ENCODE assay signal across 22 cellular contexts in the genomic region with DNA sequence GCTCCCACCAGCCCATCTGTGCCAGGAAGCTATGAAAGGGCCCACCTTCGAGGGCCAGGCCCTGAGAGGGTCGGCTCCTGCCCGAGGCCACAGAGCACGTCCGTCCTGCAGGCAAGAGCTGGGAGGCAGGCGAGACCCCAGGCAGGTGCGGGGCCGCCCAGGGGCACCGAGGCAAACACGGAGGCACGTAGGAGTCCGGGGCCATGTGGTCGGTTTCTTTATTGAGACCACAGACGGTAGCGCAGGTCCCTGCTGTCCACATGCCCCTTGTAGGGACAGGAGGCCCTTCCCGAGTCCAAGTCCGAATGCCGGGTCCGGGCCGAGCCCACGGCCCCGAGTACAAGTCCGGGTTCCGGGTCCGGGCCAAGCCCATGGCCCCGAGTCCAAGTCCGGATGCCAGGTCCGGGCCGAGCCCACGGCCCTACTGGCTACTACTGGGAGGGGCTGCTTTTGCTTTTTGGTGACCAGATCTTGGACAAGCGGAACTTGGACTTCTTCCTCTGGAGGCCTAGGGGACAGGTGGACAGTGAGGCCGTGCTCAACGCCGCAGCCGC. TPM values are rescaled to one million over a fixed set of nuclear protein-coding genes. Genes with fewer than 3 reads are reported as not detected.
DNase-seq lines count a peak whose midpoint lies in the region; ATAC-seq, FAIRE-seq and TF ChIP-seq lines count a peak whose summit lies in the region.
"Had no signal": no experiment of that assay in that cellular context is flagged by ENCODE, and none has a peak within 500 bp of the region (broad histone marks: within the 10 kb centered on the region; RNA-seq: fewer than 3 reads in every experiment).

No MANE protein-coding gene starts in this region.

- H3K36me3 ChIP-seq in right atrium auricular region, result no peaks in the 10 kb centered on the region
- peaks cover 48% of the 10 kb centered on the region for H3K36me3 ChIP-seq in K562 (ENCODE audit: control insufficient read depth, insufficient read depth, low read length)
- H3K36me3 ChIP-seq in neuronal stem cell (replicated peaks in 1 of 2; ENCODE audit: control insufficient read depth in 2 of 2, insufficient read depth in 2 of 2, low read length in 2 of 2), result peaks cover 0 to 2% of the 10 kb centered on the region in 2 donors
- H3K36me3 ChIP-seq: BLaER1 had no signal

- WGBS in K562 (ENCODE audit: insufficient coverage, low coverage, missing lambda C conversion rate), result 89% methylated on average over 21 of the region's 35 CpGs
- no CpG with 5 or more reads among the region's 35 CpGs for WGBS in neuronal stem cell (ENCODE audit: extremely low coverage in 2 of 2, insufficient read length in 2 of 2, insufficient replicate concordance in 1 of 2), 2 donors

- H3K14ac ChIP-seq in neuronal stem cell (ENCODE audit: low read length), result peak overlapping the region; percentile 71

- H3K18ac ChIP-seq in neuronal stem cell (ENCODE audit: low read length), result peak overlapping the region; percentile 38

- no peak for ATAC-seq in left ventricle myocardium superior
- ATAC-seq in K562, result no peak
- ATAC-seq in activated CD8-positive, alpha-beta T cell treated with anti-CD3 and anti-CD28 coated beads for 36 hours, result no peak
- no peak for ATAC-seq in HG02610 (IDR thresholded peaks at IDR 0.05; ENCODE audit: unreplicated experiment)
- ATAC-seq: CD8-positive, alpha-beta T cell; HCT116 had no signal

- no peak overlapping the region for H3K4me3 ChIP-seq in right atrium auricular region
- no peak overlapping the region for H3K4me3 ChIP-seq in K562
- no peak overlapping the region for H3K4me3 ChIP-seq in neuronal stem cell (ENCODE audit: low read length in 2 of 2)
- H3K4me3 ChIP-seq: BLaER1, GM23248 had no signal

- POLR2A ChIA-PET in K562 (lab: Yijun Ruan, JAX), result no interaction called here
- POLR2A ChIA-PET in activated CD8-positive, alpha-beta T cell treated with anti-CD3 and anti-CD28 coated beads for 36 hours (lab: Charles Lee), result no interaction called here

- TF ChIP-seq CTCF in right atrium auricular region (IDR thresholded peaks at IDR 0.05) (no peak), K562 (IDR thresholded peaks at IDR 0.05 in 2 of 3, conservative IDR thresholded peaks at IDR 0.05 in 1 of 3; ENCODE audit: insufficient read depth in 2 of 3, low read depth in 1 of 3, low read length in 3 of 3) (no peak)
- TF ChIP-seq CTCF in activated CD8-positive, alpha-beta T cell treated with anti-CD3 and anti-CD28 coated beads for 36 hours (IDR thresholded peaks at IDR 0.05), result no peak

- H3K4me2 ChIP-seq in K562 (ENCODE audit: insufficient read depth, low read length), result no peak overlapping the region
- no peak overlapping the region for H3K4me2 ChIP-seq in neuronal stem cell (ENCODE audit: insufficient read depth, low read length, poor library complexity, severe bottlenecking)
- H3K4me2 ChIP-seq: BLaER1 had no signal

- BruUV-seq in K562 (replicated peaks; lab: Mats Ljungman, UMichigan), result TSS peak; percentile 38

- intact Hi-C loops in left ventricle myocardium superior (cut with micrococcal nuclease), result no loop called here
- intact Hi-C loops in K562 (cut with micrococcal nuclease), result no loop called here
- intact Hi-C loops in activated CD8-positive, alpha-beta T cell treated with anti-CD3 and anti-CD28 coated beads for 36 hours (cut with micrococcal nuclease), result no loop called here

- H2AK5ac ChIP-seq in neuronal stem cell (ENCODE audit: low read depth, low read length), result peak overlapping the region; percentile 95

- H4K91ac ChIP-seq in neuronal stem cell (ENCODE audit: low read depth, low read length, poor library complexity), result no peak overlapping the region

- no peak overlapping the region for H3K4ac ChIP-seq in neuronal stem cell (ENCODE audit: low read length)

- no peak overlapping the region for H3K4me3 Mint-ChIP-seq in activated CD8-positive, alpha-beta T cell treated with anti-CD3 and anti-CD28 coated beads for 36 hours
- H3K4me3 Mint-ChIP-seq: B cell; CD4-positive, CD25-positive, alpha-beta regulatory T cell; CD8-positive, alpha-beta T cell; H9 had no signal

- H4K20me1 ChIP-seq in K562 (replicated peaks; ENCODE audit: control insufficient read depth, insufficient read depth, low read length), result peaks cover 12% of the 10 kb centered on the region; the same call in 1 of the 2 replicates
- H4K20me1 ChIP-seq: BLaER1 had no signal

- H2BK15ac ChIP-seq in neuronal stem cell (ENCODE audit: low read length), result no peak overlapping the region

- peaks cover 3% of the 10 kb centered on the region for H3K4me1 Mint-ChIP-seq in activated CD8-positive, alpha-beta T cell treated with anti-CD3 and anti-CD28 coated beads for 36 hours (ENCODE audit: low read depth)

- DNase-seq in left ventricle myocardium superior (peak; percentile 22), right atrium auricular region (ENCODE audit: low spot score) (no peak), K562 (ENCODE audit: extremely low read depth in 1 of 4, low spot score in 3 of 4) (no peak), neuronal stem cell (ENCODE audit: low spot score) (no peak)
- no peak for DNase-seq in activated CD8-positive, alpha-beta T cell treated with anti-CD3 and anti-CD28 coated beads for 36 hours
- DNase-seq: Caco-2; CD4-positive, CD25-positive, alpha-beta regulatory T cell; CD8-positive, alpha-beta T cell; DMS153; DND-41; GM23248; H9 had no signal

- in situ Hi-C loops in K562 (cut with MboI), result loop anchor here (5.0 kb wide), 1 partner anchor 33 kb away; no protein-coding TSS in a partner anchor

- no peaks in the 10 kb centered on the region for H3K9me3 ChIP-seq in right atrium auricular region
- H3K9me3 ChIP-seq in K562 (replicated peaks; ENCODE audit: control insufficient read depth, insufficient read depth, low read depth, low read length), result no peaks in the 10 kb centered on the region
- peaks cover 0 to 2% of the 10 kb centered on the region in 2 donors for H3K9me3 ChIP-seq in neuronal stem cell (replicated peaks in 1 of 2; ENCODE audit: control insufficient read depth in 2 of 2, insufficient read depth in 1 of 2, low read depth in 1 of 2, low read length in 2 of 2)
- H3K9me3 ChIP-seq: BLaER1, Caco-2 had no signal

- no peak for TF ChIP-seq RAD21 in K562 (CRISPR knock-in tag; conservative IDR thresholded peaks at IDR 0.05 in 1 of 2, IDR thresholded peaks at IDR 0.05 in 1 of 2)

- H2AFZ ChIP-seq in K562 (ENCODE audit: low read depth, low read length), result no peak overlapping the region
- H2AFZ ChIP-seq in neuronal stem cell (ENCODE audit: low read length), result no peak overlapping the region
- H2AFZ ChIP-seq: GM23248 had no signal

- no peak overlapping the region for H3K23ac ChIP-seq in neuronal stem cell (ENCODE audit: low read depth, low read length, poor library complexity)

- CTCF ChIA-PET in K562 (lab: Yijun Ruan, JAX; ENCODE audit: low intra/inter-chr PET ratio), result no interaction called here
- CTCF ChIA-PET in activated CD8-positive, alpha-beta T cell treated with anti-CD3 and anti-CD28 coated beads for 36 hours (lab: Charles Lee), result interaction anchor here (1.1 to 2.8 kb wide), 3 partner anchors 22 to 213 kb away, joined by 3 to 7 read pairs (median 3); no protein-coding TSS in a partner anchor

- peak overlapping the region; percentile 53 for H2BK5ac ChIP-seq in neuronal stem cell (ENCODE audit: low read length)

- H3K27ac ChIP-seq in right atrium auricular region (no peak overlapping the region), K562 (ENCODE audit: extremely low read depth, low read depth, low read length) (no peak overlapping the region), neuronal stem cell (replicated peaks; ENCODE audit: low read length) (no peak overlapping the region)
- H3K27ac ChIP-seq: 22Rv1, BLaER1, C4-2B, GM23248 had no signal

- H3K27me3 ChIP-seq in right atrium auricular region (no peaks in the 10 kb centered on the region), K562 (ENCODE audit: control insufficient read depth in 2 of 2, insufficient read depth in 2 of 2, low read length in 2 of 2) (no peaks in the 10 kb centered on the region), neuronal stem cell (ENCODE audit: control insufficient read depth in 3 of 3, insufficient read depth in 3 of 3, low read depth in 1 of 3, low read length in 3 of 3) (peaks cover 0 to 27% (median 4%) of the 10 kb centered on the region in 3 experiments)
- H3K27me3 ChIP-seq: BLaER1 had no signal

- no peaks in the 10 kb centered on the region for H3K9me3 Mint-ChIP-seq in activated CD8-positive, alpha-beta T cell treated with anti-CD3 and anti-CD28 coated beads for 36 hours
- H3K9me3 Mint-ChIP-seq: CD4-positive, CD25-positive, alpha-beta regulatory T cell; CD8-positive, alpha-beta T cell; H9 had no signal

- H3K9ac ChIP-seq in K562 (ENCODE audit: insufficient read depth in 1 of 2, low read depth in 2 of 2, low read length in 2 of 2) (peak overlapping the region in 1 of 2 experiments; percentile 71; a peak in 1 of 4 replicates), neuronal stem cell (ENCODE audit: low read depth, low read length, poor library complexity) (no peak overlapping the region)
- H3K9ac ChIP-seq: BLaER1, GM23248 had no signal

- H2BK120ac ChIP-seq in neuronal stem cell (ENCODE audit: low read depth, low read length), result no peak overlapping the region

- no peak for TF ChIP-seq POLR2A in K562 (conservative IDR thresholded peaks at IDR 0.05)

- no peaks in the 10 kb centered on the region for H3K36me3 Mint-ChIP-seq in activated CD8-positive, alpha-beta T cell treated with anti-CD3 and anti-CD28 coated beads for 36 hours (ENCODE audit: low read depth)
- H3K36me3 Mint-ChIP-seq: CD4-positive, CD25-positive, alpha-beta regulatory T cell; CD8-positive, alpha-beta T cell had no signal

- no peaks in the 10 kb centered on the region for H3K79me2 ChIP-seq in K562 (ENCODE audit: control insufficient read depth, insufficient read depth, low read length)

- TF ChIP-seq EP300 in K562 (IDR thresholded peaks at IDR 0.05; ENCODE audit: low read length), result no peak

- H3K27ac Mint-ChIP-seq in activated CD8-positive, alpha-beta T cell treated with anti-CD3 and anti-CD28 coated beads for 36 hours, result no peak overlapping the region
- H3K27ac Mint-ChIP-seq: B cell; CD4-positive, CD25-positive, alpha-beta regulatory T cell; CD8-positive, alpha-beta T cell; H9 had no signal

- peaks cover 2% of the 10 kb centered on the region for H3K27me3 Mint-ChIP-seq in activated CD8-positive, alpha-beta T cell treated with anti-CD3 and anti-CD28 coated beads for 36 hours
- H3K27me3 Mint-ChIP-seq: CD4-positive, CD25-positive, alpha-beta regulatory T cell had no signal

- H4K8ac ChIP-seq in neuronal stem cell (ENCODE audit: low read depth, low read length), result peak overlapping the region; percentile 43

- FAIRE-seq in K562 (lab: Jason Lieb, UNC), result no peak
- FAIRE-seq: A204.1, G401.6, GM12892, GM19239 had no signal

- H3K9me1 ChIP-seq in K562 (ENCODE audit: control insufficient read depth, insufficient read depth, low read length), result peaks cover 3% of the 10 kb centered on the region

- H3K4me1 ChIP-seq in right atrium auricular region (peaks cover 0 to 7% of the 10 kb centered on the region in 2 donors), K562 (replicated peaks in 1 of 2; ENCODE audit: control insufficient read depth in 2 of 2, insufficient read depth in 2 of 2, low read length in 2 of 2) (peaks cover 5 to 62% of the 10 kb centered on the region in 2 experiments; a peak in 3 of 5 replicates), neuronal stem cell (ENCODE audit: control insufficient read depth in 2 of 2, insufficient read depth in 1 of 2, low read depth in 1 of 2, low read length in 2 of 2) (peaks cover under 1 to 5% of the 10 kb centered on the region in 2 donors)

- peak overlapping the region; percentile 16 for H2BK12ac ChIP-seq in neuronal stem cell (ENCODE audit: low read length)

- H3K79me1 ChIP-seq in neuronal stem cell (ENCODE audit: low read depth, low read length), result peaks cover 2% of the 10 kb centered on the region

RNA-seq across cellular contexts. Expression of a gene that starts 25.0 kb away (rescaled TPM):
- total RNA-seq in left ventricle myocardium superior, result 9.4 TPM
- total RNA-seq in right atrium auricular region, result 1 to 10 TPM; 3.6 to 9.4 TPM
- 266 and 844 TPM in 2 replicates for total RNA-seq in K562 (2011; cell fraction: chromatin; rRNA removed; ENCODE audit: low replicate concordance)
- total RNA-seq in K562 (2011; cell fraction: nucleolus; rRNA removed), result 502 and 577 TPM in 2 replicates
- 359 and 406 TPM in 2 replicates for total RNA-seq in K562 (2011; cell fraction: nucleoplasm; rRNA removed)
- 59.0 and 71.5 TPM in 2 replicates for total RNA-seq in K562 (2014; rRNA removed)
- total RNA-seq in K562 (2014; rRNA removed; fragmentation: Illumina TruSeq; extraction: Trizol), result 6.9 and 9.5 TPM in 2 replicates
- 26.9 and 32.7 TPM in 2 replicates for total RNA-seq in K562 (2015; rRNA removed; fragmentation: Illumina TruSeq; extraction: Trizol)
- 102 and 103 TPM in 2 replicates for total RNA-seq in K562 (2021)
- 17.0 and 42.5 TPM in 2 replicates for polyA plus RNA-seq in K562 (2011; rRNA removed)
- polyA plus RNA-seq in K562 (2011; cell fraction: cytosol; rRNA removed), result 14.6 and 28.0 TPM in 2 replicates
- 444 and 528 TPM in 2 replicates for polyA plus RNA-seq in K562 (2011; cell fraction: nucleus; rRNA removed)
- polyA plus RNA-seq in K562 (2012), result 61.2 and 74.6 TPM in 2 replicates
- polyA plus RNA-seq in K562 (2014; fragmentation: Illumina TruSeq; extraction: Trizol), result 13.2 and 29.8 TPM in 2 replicates
- polyA plus RNA-seq in K562 (2014; fragmentation: Nextera tagmentation; extraction: Ambion mirVana), result 1 to 10 TPM; 1.8 to 2.2 TPM
- polyA plus RNA-seq in K562 (2014; rRNA removed), result 91.2 and 99.3 TPM in 2 replicates
- polyA minus RNA-seq in K562 (2011; rRNA and poly(A)+ RNA removed), result 53.2 and 57.7 TPM in 2 replicates
- polyA minus RNA-seq in K562 (2011; cell fraction: cytosol; rRNA and poly(A)+ RNA removed), result 17.9 and 22.2 TPM in 2 replicates
- polyA minus RNA-seq in K562 (2011; cell fraction: nucleus; rRNA and poly(A)+ RNA removed), result 91.7 and 109 TPM in 2 replicates
- 9.4 TPM for polyA plus RNA-seq in neuronal stem cell (2013, experiment 1 of 2)
- polyA plus RNA-seq in neuronal stem cell (2013, experiment 2 of 2), result 10.1 TPM
- total RNA-seq in activated CD8-positive, alpha-beta T cell treated with anti-CD3 and anti-CD28 coated beads for 36 hours, result 1 to 10 TPM; 3.0 to 4.2 TPM
